Comparison of ENCODE assay signal across 18 cellular contexts in genomic region chr4:41282362-41282761, GRCh38. TPM values are rescaled to one million over a fixed set of nuclear protein-coding genes. Genes with fewer than 3 reads are reported as not detected.
DNase-seq lines count a peak whose midpoint lies in the region; FAIRE-seq and TF ChIP-seq lines count a peak whose summit lies in the region.
"Had no signal": no experiment of that assay in that cellular context is flagged by ENCODE, and none has a peak within 500 bp of the region (broad histone marks: within the 10 kb centered on the region; RNA-seq: fewer than 3 reads in every experiment).

No MANE protein-coding gene starts in this region.

- peak overlapping the region; percentile 41 for H2AFZ ChIP-seq in smooth muscle cell (ENCODE audit: low read depth)

- CTCF ChIA-PET in GM10248 (lab: Yijun Ruan, JAX) = interaction anchor here (1.5 to 6.1 kb wide), 6 partner anchors 16 to 604 kb away, joined by 4 to 82 read pairs (median 8); no protein-coding TSS in a partner anchor

- peaks cover 3% of the 10 kb centered on the region for H3K4me1 Mint-ChIP-seq in endothelial cell (ENCODE audit: unreplicated experiment)
- H3K4me1 Mint-ChIP-seq: CD4-positive, CD25-positive, alpha-beta regulatory T cell had no signal

- POLR2A ChIA-PET in GM10248 (lab: Yijun Ruan, JAX) = no interaction called here

- no peaks in the 10 kb centered on the region for H3F3A ChIP-seq in smooth muscle cell (ENCODE audit: low read depth)

- FAIRE-seq in A204.1 (lab: Jason Lieb, UNC) = peak; percentile 85
- FAIRE-seq: GM12878 had no signal

- H3K27me3 Mint-ChIP-seq in endothelial cell (ENCODE audit: unreplicated experiment) = no peaks in the 10 kb centered on the region
- H3K27me3 Mint-ChIP-seq: CD4-positive, CD25-positive, alpha-beta regulatory T cell had no signal

- peak; percentile 28 for DNase-seq in M059J (ENCODE audit: low read depth)
- DNase-seq in endothelial cell (ENCODE audit: low spot score) = no peak
- no peak for DNase-seq in smooth muscle cell (lab: John Stamatoyannopoulos, UW; ENCODE audit: unreplicated experiment)
- DNase-seq in GM10248 (ENCODE audit: extremely low spot score) = no peak
- DNase-seq in midbrain (lab: John Stamatoyannopoulos, UW) = no peak
- DNase-seq in DMS 273 treated with DMSO at 0.1 percent for 48 hours (lab: John Stamatoyannopoulos, UW) = no peak
- DNase-seq: 8988T; ACHN; BE2C; C1 segment of cervical spinal cord; CD4-positive, CD25-positive, alpha-beta regulatory T cell; DMS79 treated with DMSO at 0.1 percent for 48 hours; GF-D8 had no signal

- peak overlapping the region; percentile 59 for H3K4me3 Mint-ChIP-seq in endothelial cell (ENCODE audit: unreplicated experiment)
- H3K4me3 Mint-ChIP-seq: CD4-positive, CD25-positive, alpha-beta regulatory T cell had no signal

- WGBS in smooth muscle cell (ENCODE audit: low lambda C conversion rate) = 37% methylated on average over 1 of the region's 1 CpG

- H3K9me3 Mint-ChIP-seq in endothelial cell (ENCODE audit: unreplicated experiment) = no peaks in the 10 kb centered on the region

- H3K27me3 ChIP-seq in smooth muscle cell (ENCODE audit: low read depth) = no peaks in the 10 kb centered on the region
- H3K27me3 ChIP-seq: BE2C had no signal

- peak overlapping the region; percentile 64 for H3K27ac Mint-ChIP-seq in endothelial cell (ENCODE audit: unreplicated experiment)
- H3K27ac Mint-ChIP-seq: CD4-positive, CD25-positive, alpha-beta regulatory T cell had no signal

- H3K4me3 ChIP-seq in smooth muscle cell = no peak overlapping the region
- H3K4me3 ChIP-seq: GM12878, HAP-1 had no signal

- peaks cover 4% of the 10 kb centered on the region for H3K36me3 Mint-ChIP-seq in endothelial cell (ENCODE audit: low read depth, unreplicated experiment)
- H3K36me3 Mint-ChIP-seq: CD4-positive, CD25-positive, alpha-beta regulatory T cell had no signal

- no peak overlapping the region for H3K9ac ChIP-seq in smooth muscle cell (ENCODE audit: low read depth)

- TF ChIP-seq CTCF in endothelial cell (IDR thresholded peaks at IDR 0.05; ENCODE audit: unreplicated experiment) (no peak), smooth muscle cell (IDR thresholded peaks at IDR 0.05; ENCODE audit: borderline replicate concordance, insufficient read depth, poor library complexity, severe bottlenecking) (no peak), GM10248 (IDR thresholded peaks at IDR 0.05; ENCODE audit: control extremely low read depth, extremely low read depth, low read depth, missing control alignments) (no peak)

- H3K36me3 ChIP-seq in smooth muscle cell (ENCODE audit: low read depth) = no peaks in the 10 kb centered on the region
- H3K36me3 ChIP-seq: BE2C, HAP-1 had no signal

- H3K4me2 ChIP-seq in smooth muscle cell = no peak overlapping the region

- no peaks in the 10 kb centered on the region for H3K79me2 ChIP-seq in smooth muscle cell (ENCODE audit: low read depth)

- no peaks in the 10 kb centered on the region for H4K20me1 ChIP-seq in smooth muscle cell (ENCODE audit: low read depth)

- no peaks in the 10 kb centered on the region for H3K4me1 ChIP-seq in smooth muscle cell (ENCODE audit: low read depth)

- H3K27ac ChIP-seq in smooth muscle cell (ENCODE audit: low read depth) = no peak overlapping the region
- H3K27ac ChIP-seq: HL-60 had no signal

- H3K9me3 ChIP-seq in smooth muscle cell (replicated peaks; ENCODE audit: low read depth) = no peaks in the 10 kb centered on the region
- H3K9me3 ChIP-seq: BE2C, HAP-1 had no signal

RNA-seq across cellular contexts. Expression of gene UCHL1, which starts 25.6 kb away (rescaled TPM):
- total RNA-seq in M059J (2014; rRNA removed; shearing (Covaris generic)) = 1,483 and 1,510 TPM in 2 replicates
- 397 TPM for total RNA-seq in endothelial cell (ENCODE audit: unreplicated experiment)
- 330 and 360 TPM in 2 replicates for total RNA-seq in smooth muscle cell
- 206 and 223 TPM in 2 replicates for polyA plus RNA-seq in smooth muscle cell
- total RNA-seq: CD4-positive, CD25-positive, alpha-beta regulatory T cell; HT1080 had no signal
- polyA plus RNA-seq: CD4-positive, CD25-positive, alpha-beta regulatory T cell had no signal
